1 cellular context compared by ENCODE assay signal in the genomic region with DNA sequence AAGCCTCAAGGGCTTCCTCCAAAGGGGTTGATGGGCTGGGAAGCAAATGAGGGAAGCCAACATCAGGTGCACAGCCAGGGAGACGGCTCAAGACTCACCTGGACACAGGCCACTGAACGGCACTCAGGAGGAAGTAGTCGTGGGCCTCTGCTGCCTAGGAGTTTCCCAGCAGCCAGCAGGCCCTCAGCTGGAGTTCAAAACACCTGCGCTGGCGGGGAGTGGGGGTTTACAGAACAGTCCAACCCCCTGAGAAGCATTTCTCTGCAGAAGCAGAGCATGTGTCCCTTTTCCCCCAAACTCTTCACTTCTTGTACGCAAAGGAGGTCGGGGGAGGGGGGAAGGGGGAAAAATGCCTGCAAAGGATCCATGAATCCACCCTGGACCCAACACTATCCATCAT.
TF ChIP-seq lines count a peak whose summit lies in the region.

No MANE protein-coding gene starts in this region.

TF ChIP-seq in IMR-90, 13 proteins besides CTCF, POLR2A, EP300 and RAD21 (continued from another document):
- TF ChIP-seq RFX5 (IDR thresholded peaks at IDR 0.05; ENCODE audit: low read depth, low read length): no peak
- TF ChIP-seq, protein P1, sequence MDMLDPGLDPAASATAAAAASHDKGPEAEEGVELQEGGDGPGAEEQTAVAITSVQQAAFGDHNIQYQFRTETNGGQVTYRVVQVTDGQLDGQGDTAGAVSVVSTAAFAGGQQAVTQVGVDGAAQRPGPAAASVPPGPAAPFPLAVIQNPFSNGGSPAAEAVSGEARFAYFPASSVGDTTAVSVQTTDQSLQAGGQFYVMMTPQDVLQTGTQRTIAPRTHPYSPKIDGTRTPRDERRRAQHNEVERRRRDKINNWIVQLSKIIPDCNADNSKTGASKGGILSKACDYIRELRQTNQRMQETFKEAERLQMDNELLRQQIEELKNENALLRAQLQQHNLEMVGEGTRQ (IDR thresholded peaks at IDR 0.05; ENCODE audit: low read depth, low read length): no peak
